In the genomic region with DNA sequence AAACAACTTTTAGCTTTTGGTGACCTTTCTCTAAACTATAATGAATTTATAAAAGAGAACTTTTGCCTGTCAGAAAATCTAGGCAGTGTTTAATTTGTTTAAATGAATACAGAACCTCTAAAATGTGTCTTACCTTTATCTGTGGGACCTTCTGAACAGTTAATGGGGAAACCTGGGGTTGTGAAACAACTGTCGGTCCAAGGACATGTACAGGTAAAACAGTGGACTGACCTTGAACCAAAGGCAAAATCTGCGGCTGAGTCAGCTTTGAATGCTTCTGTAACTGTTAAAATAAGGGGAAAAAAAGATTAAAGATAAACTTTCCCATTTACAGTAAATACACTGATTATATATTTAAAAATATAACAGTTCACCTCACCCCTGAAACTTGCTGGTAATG, we compare ENCODE assay signal across 8 cellular contexts.
"Had no signal": no experiment of that assay in that cellular context is flagged by ENCODE, and none has a peak within 500 bp of the region (broad histone marks: within the 10 kb centered on the region; RNA-seq: fewer than 3 reads in every experiment).

No MANE protein-coding gene starts in this region.

- H3K4me2 ChIP-seq: GM23338 had no signal

- H3K4me3 ChIP-seq: GM23338 had no signal

- H3K27me3 Mint-ChIP-seq: IgD-negative memory B cell had no signal

- H2AFZ ChIP-seq: GM23338 had no signal

- H3K36me3 Mint-ChIP-seq: IgD-negative memory B cell had no signal

- ATAC-seq: GM23338 had no signal

- H3K27ac Mint-ChIP-seq: GM23338, H9, IgD-negative memory B cell had no signal

- FAIRE-seq: H1, H54, HTR-8/SVneo had no signal

- H3K9me3 Mint-ChIP-seq: GM23338, IgD-negative memory B cell had no signal

- DNase-seq: H9, HCEC 1CT, KBM-7 had no signal

- H3K4me1 Mint-ChIP-seq: GM23338, H9, IgD-negative memory B cell had no signal

- H3K4me3 Mint-ChIP-seq: GM23338, H9, IgD-negative memory B cell had no signal
